ENCODE assay signal across 30 cellular contexts in the genomic region with DNA sequence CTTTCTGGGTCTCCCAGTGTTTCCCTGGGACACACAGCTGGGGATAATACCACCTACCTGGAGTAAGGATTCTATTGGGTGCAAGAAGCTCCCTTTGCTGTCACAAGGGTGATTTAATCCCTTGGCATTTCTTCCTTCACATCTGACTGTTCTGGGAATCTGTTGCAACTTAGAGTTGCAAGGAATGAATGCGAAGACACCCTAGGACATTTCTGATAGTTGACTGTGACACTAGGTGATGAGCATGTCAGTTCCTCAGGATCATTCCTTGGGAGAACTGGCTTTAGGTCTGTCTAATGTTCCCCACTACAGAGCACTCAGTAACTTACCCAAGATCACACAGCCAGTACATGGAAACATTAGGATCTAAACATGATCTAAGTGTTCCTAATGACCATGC.
"Had no signal": no experiment of that assay in that cellular context is flagged by ENCODE, and none has a peak within 500 bp of the region (broad histone marks: within the 10 kb centered on the region; RNA-seq: fewer than 3 reads in every experiment).

No MANE protein-coding gene starts in this region.

- H3K36me3 ChIP-seq: breast epithelium, SJSA1 had no signal

- H3K4me3 ChIP-seq: breast epithelium, SJSA1 had no signal

- H3K27ac ChIP-seq: breast epithelium, VCaP had no signal

- H3K36me3 Mint-ChIP-seq: activated CD4-positive, alpha-beta memory T cell treated with anti-CD3 and anti-CD28 coated beads for 36 hours; activated naive CD4-positive, alpha-beta T cell treated with anti-CD3 and anti-CD28 coated beads, Interleukin-2, amount 50 U/mL, for 72 hours had no signal

- ATAC-seq: activated naive CD4-positive, alpha-beta T cell treated with anti-CD3 and anti-CD28 coated beads, Interleukin-2, amount 50 U/mL, for 72 hours; activated naive CD8-positive, alpha-beta T cell treated with anti-CD3 and anti-CD28 coated beads, Interleukin-2, amount 50 U/mL, for 24 hours; activated T-cell treated with anti-CD3 and anti-CD28 coated beads, Interleukin-2, amount 50 U/mL, for 4 hours; Panc1 had no signal

- H3K27me3 ChIP-seq: breast epithelium, SJSA1 had no signal

- H3K4me3 Mint-ChIP-seq: activated B cell treated with CpG ODN at 0.5 μM for 24 hours; activated CD4-positive, alpha-beta memory T cell treated with anti-CD3 and anti-CD28 coated beads for 36 hours; activated naive CD4-positive, alpha-beta T cell treated with anti-CD3 and anti-CD28 coated beads for 36 hours; activated naive CD8-positive, alpha-beta T cell treated with anti-CD3 and anti-CD28 coated beads, Interleukin-2, amount 50 U/mL, for 24 hours; activated T-cell treated with anti-CD3 and anti-CD28 coated beads, Interleukin-2, amount 50 U/mL, for 4 hours; activated T-helper 1 cell treated with anti-CD3 and anti-CD28 coated beads, Interleukin-12 subunit alpha, Interleukin-12 subunit beta, Interleukin-2, Interleukin-4 antibody, amounts not matched to agents 30 ng/mL and 10 ng/mL and 1 ng/mL, durations not matched to agents 14 hours and 24 hours and 36 hours had no signal

- H3K4me1 ChIP-seq: breast epithelium had no signal

- H3K4me1 Mint-ChIP-seq: activated B cell treated with CpG ODN at 0.5 μM for 24 hours; activated naive CD8-positive, alpha-beta T cell treated with anti-CD3 and anti-CD28 coated beads, Interleukin-2, amount 50 U/mL, for 24 hours had no signal

- DNase-seq: activated B cell treated with CpG ODN at 0.5 μM for 24 hours; activated CD4-positive, alpha-beta memory T cell treated with anti-CD3 and anti-CD28 coated beads for 36 hours; activated CD4-positive, alpha-beta T cell treated with anti-CD3 and anti-CD28 coated beads for 4 hours; activated CD4-positive, alpha-beta T cell treated with anti-CD3 and anti-CD28 coated beads, Interleukin-2, amount 50 U/mL, for 1 hour; activated CD4-positive, CD25-positive, alpha-beta regulatory T cell treated with anti-CD3 and anti-CD28 coated beads, Interleukin-2, amount 50 U/mL, for 72 hours; activated CD8-positive, alpha-beta memory T cell treated with anti-CD3 and anti-CD28 coated beads, Interleukin-2, amount 50 U/mL, for 4 hours; activated gamma-delta T cell treated with Interleukin-2 at 50 U/mL for 16 hours; activated naive CD4-positive, alpha-beta T cell treated with anti-CD3 and anti-CD28 coated beads for 36 hours; activated naive CD8-positive, alpha-beta T cell treated with anti-CD3 and anti-CD28 coated beads, Interleukin-2, amount 50 U/mL, for 24 hours; activated T-cell treated with anti-CD3 and anti-CD28 coated beads for 4 hours; activated T-cell treated with anti-CD3 and anti-CD28 coated beads, Interleukin-2, amount 50 U/mL, for 4 hours; anterior cingulate cortex; Kasumi-1; MM.1S; NCI-H1092; NCI-H1436 treated with DMSO at 0.1 percent for 48 hours; NCI-H1694 treated with DMSO at 0.1 percent for 48 hours; NCI-H2029; NCI-H345; NCI-H524 treated with DMSO at 0.1 percent for 48 hours; SHP77 treated with DMSO at 0.1 percent for 48 hours; T-helper 1 cell; T-helper 2 cell; T-helper 9 cell had no signal

- H3K27ac Mint-ChIP-seq: activated B cell treated with CpG ODN at 0.5 μM for 24 hours; activated CD4-positive, alpha-beta memory T cell treated with anti-CD3 and anti-CD28 coated beads for 36 hours; activated naive CD4-positive, alpha-beta T cell treated with anti-CD3 and anti-CD28 coated beads for 36 hours; activated naive CD4-positive, alpha-beta T cell treated with anti-CD3 and anti-CD28 coated beads, Interleukin-2, amount 50 U/mL, for 72 hours; activated naive CD8-positive, alpha-beta T cell treated with anti-CD3 and anti-CD28 coated beads, Interleukin-2, amount 50 U/mL, for 24 hours; activated T-helper 1 cell treated with anti-CD3 and anti-CD28 coated beads, Interleukin-12 subunit alpha, Interleukin-12 subunit beta, Interleukin-2, Interleukin-4 antibody, amounts not matched to agents 30 ng/mL and 10 ng/mL and 1 ng/mL, durations not matched to agents 14 hours and 24 hours and 36 hours had no signal

- H3K27me3 Mint-ChIP-seq: activated CD4-positive, alpha-beta memory T cell treated with anti-CD3 and anti-CD28 coated beads for 36 hours; activated naive CD8-positive, alpha-beta T cell treated with anti-CD3 and anti-CD28 coated beads, Interleukin-2, amount 50 U/mL, for 24 hours had no signal

- H3K9me3 Mint-ChIP-seq: activated B cell treated with CpG ODN at 0.5 μM for 24 hours; activated CD4-positive, alpha-beta memory T cell treated with anti-CD3 and anti-CD28 coated beads for 36 hours; activated naive CD4-positive, alpha-beta T cell treated with anti-CD3 and anti-CD28 coated beads for 36 hours; activated T-cell treated with anti-CD3 and anti-CD28 coated beads, Interleukin-2, amount 50 U/mL, for 4 hours; activated T-helper 1 cell treated with anti-CD3 and anti-CD28 coated beads, Interleukin-12 subunit alpha, Interleukin-12 subunit beta, Interleukin-2, Interleukin-4 antibody, amounts not matched to agents 30 ng/mL and 10 ng/mL and 1 ng/mL, durations not matched to agents 14 hours and 24 hours and 36 hours had no signal

- H3K9me3 ChIP-seq: breast epithelium, SJSA1 had no signal
